ENCODE assay signal across 19 cellular contexts in genomic region chr3:134644731-134645514, GRCh38. TPM values are rescaled to one million over a fixed set of nuclear protein-coding genes. Genes with fewer than 3 reads are reported as not detected.
DNase-seq lines count a peak whose midpoint lies in the region; ATAC-seq and TF ChIP-seq lines count a peak whose summit lies in the region.
"Had no signal": no experiment of that assay in that cellular context is flagged by ENCODE, and none has a peak within 500 bp of the region (broad histone marks: within the 10 kb centered on the region; RNA-seq: fewer than 3 reads in every experiment).

No MANE protein-coding gene starts in this region.

- H3K9me3 ChIP-seq in vagina, result no peaks in the 10 kb centered on the region
- no peaks in the 10 kb centered on the region for H3K9me3 ChIP-seq in upper lobe of left lung
- no peaks in the 10 kb centered on the region for H3K9me3 ChIP-seq in uterus
- H3K9me3 ChIP-seq: prostate gland, tibial nerve had no signal

- H3K27ac Mint-ChIP-seq in activated CD8-positive, alpha-beta memory T cell treated with anti-CD3 and anti-CD28 coated beads, Interleukin-2, amount 10 ng/mL, durations not matched to agents 7 days and 5 days, result no peak overlapping the region
- H3K27ac Mint-ChIP-seq in glutamatergic neuron (ENCODE audit: unreplicated experiment), result no peak overlapping the region
- H3K27ac Mint-ChIP-seq: CD4-positive, alpha-beta memory T cell; IgD-negative memory B cell; T-helper 1 cell treated with Interleukin-12 subunit alpha and Interleukin-12 subunit beta and Interleukin-4 antibody, amounts not matched to agents 30 μg/mL and 1 μg/mL, for 36 hours had no signal

- ATAC-seq in activated CD8-positive, alpha-beta memory T cell treated with anti-CD3 and anti-CD28 coated beads, Interleukin-2, amount 10 ng/mL, durations not matched to agents 7 days and 5 days, result no peak
- ATAC-seq in upper lobe of left lung (ENCODE audit: low FRiP score in 2 of 2), result no peak
- ATAC-seq: Panc1 had no signal

- no peak for TF ChIP-seq EP300 in upper lobe of left lung (IDR thresholded peaks at IDR 0.05)

- H3K9me3 Mint-ChIP-seq in activated CD8-positive, alpha-beta memory T cell treated with anti-CD3 and anti-CD28 coated beads, Interleukin-2, amount 10 ng/mL, durations not matched to agents 7 days and 5 days (ENCODE audit: low read depth), result no peaks in the 10 kb centered on the region
- no peaks in the 10 kb centered on the region for H3K9me3 Mint-ChIP-seq in glutamatergic neuron (ENCODE audit: unreplicated experiment)
- H3K9me3 Mint-ChIP-seq: IgD-negative memory B cell; T-helper 1 cell treated with Interleukin-12 subunit alpha and Interleukin-12 subunit beta and Interleukin-4 antibody, amounts not matched to agents 30 μg/mL and 1 μg/mL, for 36 hours had no signal

- CTCF ChIA-PET in activated CD8-positive, alpha-beta memory T cell treated with anti-CD3 and anti-CD28 coated beads, Interleukin-2, amount 10 ng/mL, durations not matched to agents 7 days and 5 days (lab: Charles Lee), result no interaction called here

- no peaks in the 10 kb centered on the region for H3K4me1 Mint-ChIP-seq in activated CD8-positive, alpha-beta memory T cell treated with anti-CD3 and anti-CD28 coated beads, Interleukin-2, amount 10 ng/mL, durations not matched to agents 7 days and 5 days
- H3K4me1 Mint-ChIP-seq in glutamatergic neuron (ENCODE audit: low read depth, unreplicated experiment), result no peaks in the 10 kb centered on the region
- H3K4me1 Mint-ChIP-seq: CD4-positive, alpha-beta memory T cell; IgD-negative memory B cell had no signal

- TF ChIP-seq POLR2A in vagina (IDR thresholded peaks at IDR 0.05), result no peak
- no peak for TF ChIP-seq POLR2A in upper lobe of left lung (IDR thresholded peaks at IDR 0.05)
- TF ChIP-seq POLR2A in uterus (IDR thresholded peaks at IDR 0.05), result no peak

- H3K27ac ChIP-seq in vagina (no peak overlapping the region), upper lobe of left lung (no peak overlapping the region), uterus (no peak overlapping the region)
- H3K27ac ChIP-seq: prostate gland, tibial nerve had no signal

- intact Hi-C loops in vagina (cut with DNase I), result no loop called here
- intact Hi-C loops in uterus (cut with DNase I; ENCODE audit: low total_unique reads), result no loop called here

- WGBS in upper lobe of left lung, 2 donors, result 70 to 79% methylated on average over 8 to 11 of the region's 11 CpGs

- H3K27me3 ChIP-seq in vagina (no peaks in the 10 kb centered on the region), upper lobe of left lung (no peaks in the 10 kb centered on the region), uterus (no peaks in the 10 kb centered on the region)
- H3K27me3 ChIP-seq: tibial nerve had no signal

- H3K36me3 ChIP-seq in vagina (no peaks in the 10 kb centered on the region), upper lobe of left lung (no peaks in the 10 kb centered on the region), uterus (no peaks in the 10 kb centered on the region)
- H3K36me3 ChIP-seq: prostate gland, tibial nerve had no signal

- DNase-seq in activated CD8-positive, alpha-beta memory T cell treated with anti-CD3 and anti-CD28 coated beads, Interleukin-2, amount 50 U/mL, for 48 hours, result peak; percentile 23
- DNase-seq in activated CD8-positive, alpha-beta memory T cell treated with anti-CD3 and anti-CD28 coated beads, Interleukin-2, amount 10 ng/mL, durations not matched to agents 7 days and 5 days, result no peak
- DNase-seq in anterior cingulate cortex (lab: John Stamatoyannopoulos, UW), result peak in 35 of 58 donors; percentile 9 to 72 (median 31)
- peak; percentile 41 for DNase-seq in islet precursor cell
- peak; percentile 74 to 78 for DNase-seq in vagina (ENCODE audit: extremely low spot score in 2 of 2)
- no peak for DNase-seq in upper lobe of left lung
- DNase-seq in glutamatergic neuron, result no peak
- DNase-seq in uterus, result no peak
- DNase-seq: activated CD4-positive, CD25-positive, alpha-beta regulatory T cell treated with anti-CD3 and anti-CD28 coated beads, Interleukin-2, amount 50 U/mL, for 72 hours; activated T-cell treated with anti-CD3 and anti-CD28 coated beads for 4 hours; CD4-positive, alpha-beta memory T cell; cerebellar nuclear complex; NCI-H1417; stimulated activated CD4-positive, alpha-beta T cell treated with anti-CD3 and anti-CD28 coated beads, Interleukin-2, amount 100 ng/mL, for 24 hours had no signal

- H3K27me3 Mint-ChIP-seq in activated CD8-positive, alpha-beta memory T cell treated with anti-CD3 and anti-CD28 coated beads, Interleukin-2, amount 10 ng/mL, durations not matched to agents 7 days and 5 days, result peaks cover 16% of the 10 kb centered on the region
- peaks cover 5% of the 10 kb centered on the region for H3K27me3 Mint-ChIP-seq in glutamatergic neuron (ENCODE audit: unreplicated experiment)

- H3K4me1 ChIP-seq in vagina (no peaks in the 10 kb centered on the region), upper lobe of left lung (no peaks in the 10 kb centered on the region), uterus (no peaks in the 10 kb centered on the region)
- H3K4me1 ChIP-seq: prostate gland, tibial nerve had no signal

- TF ChIP-seq CTCF in vagina (IDR thresholded peaks at IDR 0.05) (no peak), upper lobe of left lung (IDR thresholded peaks at IDR 0.05) (no peak), glutamatergic neuron (IDR thresholded peaks at IDR 0.05; ENCODE audit: partially characterized antibody, unreplicated experiment) (no peak), uterus (IDR thresholded peaks at IDR 0.05) (no peak)

- no peaks in the 10 kb centered on the region for H3K36me3 Mint-ChIP-seq in activated CD8-positive, alpha-beta memory T cell treated with anti-CD3 and anti-CD28 coated beads, Interleukin-2, amount 10 ng/mL, durations not matched to agents 7 days and 5 days
- peaks cover 4% of the 10 kb centered on the region for H3K36me3 Mint-ChIP-seq in glutamatergic neuron (ENCODE audit: unreplicated experiment)
- H3K36me3 Mint-ChIP-seq: CD4-positive, alpha-beta memory T cell had no signal

- H3K4me3 ChIP-seq in vagina (no peak overlapping the region), upper lobe of left lung (no peak overlapping the region), uterus (no peak overlapping the region)
- H3K4me3 ChIP-seq: prostate gland, tibial nerve had no signal

- no peak overlapping the region for H3K4me3 Mint-ChIP-seq in activated CD8-positive, alpha-beta memory T cell treated with anti-CD3 and anti-CD28 coated beads, Interleukin-2, amount 10 ng/mL, durations not matched to agents 7 days and 5 days
- no peak overlapping the region for H3K4me3 Mint-ChIP-seq in glutamatergic neuron (ENCODE audit: unreplicated experiment)
- H3K4me3 Mint-ChIP-seq: CD4-positive, alpha-beta memory T cell; IgD-negative memory B cell; T-helper 1 cell treated with Interleukin-12 subunit alpha and Interleukin-12 subunit beta and Interleukin-4 antibody, amounts not matched to agents 30 μg/mL and 1 μg/mL, for 36 hours had no signal

RNA-seq across cellular contexts. Expression of gene KY, which starts 5.9 kb away (rescaled TPM):
- total RNA-seq in activated CD8-positive, alpha-beta memory T cell treated with anti-CD3 and anti-CD28 coated beads, Interleukin-2, amount 10 ng/mL, durations not matched to agents 7 days and 5 days, result not detected
- total RNA-seq in vagina (3.7 TPM), upper lobe of left lung (1 to 10 TPM in 1 of 6 donors, under 1 TPM in 3, not detected in 2; 0.11 to 2.1 (median 0.38) TPM), glutamatergic neuron (ENCODE audit: unreplicated experiment) (not detected), uterus (1 to 10 TPM in 2 of 4 donors, not detected in 2; 4.0 to 5.2 TPM)
- total RNA-seq: CD4-positive, alpha-beta memory T cell had no signal

Comparison
In these comparisons a context has a peak if more than half of its experiments do, and no peak if none do; other contexts are left out.
1. DNase-seq: peak in activated CD8-positive, alpha-beta memory T cell treated with anti-CD3 and anti-CD28 coated beads, Interleukin-2, amount 50 U/mL, for 48 hours (single experiment), anterior cingulate cortex (35 of 58), islet precursor cell (single experiment) and vagina (2 of 2); none in activated CD8-positive, alpha-beta memory T cell treated with anti-CD3 and anti-CD28 coated beads, Interleukin-2, amount 10 ng/mL, durations not matched to agents 7 days and 5 days (single experiment), upper lobe of left lung (0 of 2), glutamatergic neuron (single experiment) and uterus (0 of 2).